Comparison of ENCODE assay signal across 8 cellular contexts in genomic region chr7:149497467-149498261, GRCh38.
DNase-seq lines count a peak whose midpoint lies in the region; ATAC-seq and TF ChIP-seq lines count a peak whose summit lies in the region.

ZNF746 (minus strand) TSS chr7:149497809; CDS start chr7:149497536, 273 bp downstream.

- H3K9me3 ChIP-seq in effector memory CD4-positive, alpha-beta T cell (ENCODE audit: control insufficient read depth, low read length): no peaks in the 10 kb centered on the region

- H3K36me3 ChIP-seq in effector memory CD4-positive, alpha-beta T cell (ENCODE audit: control insufficient read depth, insufficient read depth, low read length): peaks cover 10% of the 10 kb centered on the region

- TF ChIP-seq CTCF in C4-2B (conservative IDR thresholded peaks at IDR 0.05): peak; percentile 96

- H3K9me3 Mint-ChIP-seq in memory B cell: no peaks in the 10 kb centered on the region

- H3K4me3 ChIP-seq in effector memory CD4-positive, alpha-beta T cell (ENCODE audit: insufficient read depth, low read depth, low read length, poor library complexity, severe bottlenecking): peak within 1 kb of the TSS; percentile 79

- peak within 1 kb of the TSS; percentile 95 for H3K4me3 Mint-ChIP-seq in memory B cell

- H3K36me3 Mint-ChIP-seq in memory B cell: peaks cover 5% of the 10 kb centered on the region

- ATAC-seq in HG03378 (IDR thresholded peaks at IDR 0.05; ENCODE audit: unreplicated experiment) (peak; percentile 78), memory B cell (ENCODE audit: low read depth) (peak; percentile 91)

- no peaks in the 10 kb centered on the region for H3K27me3 ChIP-seq in effector memory CD4-positive, alpha-beta T cell (replicated peaks; ENCODE audit: control insufficient read depth, insufficient read depth, low read length, poor library complexity, severe bottlenecking)

- peaks cover 19% of the 10 kb centered on the region for H3K4me1 ChIP-seq in effector memory CD4-positive, alpha-beta T cell (ENCODE audit: control insufficient read depth, insufficient read depth, low read length, poor library complexity, severe bottlenecking)

- H3K27me3 Mint-ChIP-seq in memory B cell: no peaks in the 10 kb centered on the region

- H3K27ac Mint-ChIP-seq in memory B cell: peak within 1 kb of the TSS; percentile 97

- peak; percentile 77 for TF ChIP-seq POLR2A in GM19099 (IDR thresholded peaks at IDR 0.05; ENCODE audit: extremely low read depth, insufficient read length, low read depth)

- DNase-seq in NCI-H748 (lab: John Stamatoyannopoulos, UW; ENCODE audit: unreplicated experiment) (peak; percentile 87), memory B cell (ENCODE audit: low spot score in 2 of 2) (peak; percentile 74 to 75)
- peak; percentile 40 to 71 for DNase-seq in activated CD8-positive, alpha-beta memory T cell treated with anti-CD3 and anti-CD28 coated beads for 1 hour (ENCODE audit: extremely low read depth in 1 of 2, low read depth in 1 of 2)
- DNase-seq in effector memory CD4-positive, alpha-beta T cell: peak; percentile 64 to 69 (median 69)
- DNase-seq in stimulated activated CD8-positive, alpha-beta memory T cell treated with anti-CD3 and anti-CD28 coated beads, Interleukin-12 subunit alpha, Interleukin-12 subunit beta, amount 100 ng/mL, for 1 hour (ENCODE audit: low read depth): peak; percentile 61

- H3K4me1 Mint-ChIP-seq in memory B cell: peaks cover 23% of the 10 kb centered on the region

- peak within 1 kb of the TSS; percentile 84 for H3K27ac ChIP-seq in C4-2B
- H3K27ac ChIP-seq in effector memory CD4-positive, alpha-beta T cell (ENCODE audit: insufficient read depth, low read length, poor library complexity, severe bottlenecking): peak within 1 kb of the TSS; percentile 58

Comparison
In these comparisons a context has a peak if more than half of its experiments do, and no peak if none do; other contexts are left out.
1. Peak in every context shown above with its lines: DNase-seq, ATAC-seq, H3K4me3 ChIP-seq and H3K27ac ChIP-seq.